25 cellular contexts compared by ENCODE assay signal in genomic region chr10:55509168-55509567, GRCh38.
A peak's percentile ranks its signal among the peaks of the same experiment; 100 is the strongest.
DNase-seq lines count a peak whose midpoint lies in the region; ATAC-seq and TF ChIP-seq lines count a peak whose summit lies in the region.
"Had no signal": no experiment of that assay in that cellular context is flagged by ENCODE, and none has a peak within 500 bp of the region (broad histone marks: within the 10 kb centered on the region; RNA-seq: fewer than 3 reads in every experiment).

No MANE protein-coding gene starts in this region.

- CTCF ChIA-PET in WTC11 (lab: Charles Lee): no interaction called here

- H3K4me3 ChIP-seq in parathyroid adenoma (ENCODE audit: low read depth, low read length): no peak overlapping the region
- H3K4me3 ChIP-seq: BLaER1 treated with 17β-estradiol and CSF1 and Interleukin-3, amounts not matched to agents 10 nM and 100 nM; GM12878; prostate gland; upper lobe of right lung had no signal

- H3K36me3 ChIP-seq in KOPT-K1 (ENCODE audit: insufficient read depth, low read length) (no peaks in the 10 kb centered on the region), parathyroid adenoma (ENCODE audit: control insufficient read depth, insufficient read depth, low read length) (no peaks in the 10 kb centered on the region)
- H3K36me3 ChIP-seq: BLaER1 treated with 17β-estradiol and CSF1 and Interleukin-3, amounts not matched to agents 10 nM and 100 nM; prostate gland; upper lobe of right lung had no signal

- ATAC-seq in GM18867 (IDR thresholded peaks at IDR 0.05; ENCODE audit: unreplicated experiment) (peak; percentile 60), WTC11 (no peak)
- ATAC-seq: GM12878; left cardiac atrium; stimulated activated naive CD8-positive, alpha-beta T cell treated with anti-CD3 and anti-CD28 coated beads, Interleukin-15, amount 100 ng/mL, for 72 hours; T-cell; upper lobe of right lung had no signal

- no peak overlapping the region for H2AFZ ChIP-seq in parathyroid adenoma

- no peak overlapping the region for H3K4me3 Mint-ChIP-seq in WTC11
- H3K4me3 Mint-ChIP-seq: mesothelial cell of epicardium; nephron progenitor cell; stimulated activated naive CD8-positive, alpha-beta T cell treated with anti-CD3 and anti-CD28 coated beads, Interleukin-15, amount 100 ng/mL, for 72 hours; T-cell had no signal

- DNase-seq in RPMI7951 (ENCODE audit: low read depth) (peak; percentile 19), NK-92 (lab: John Stamatoyannopoulos, UW; ENCODE audit: unreplicated experiment) (no peak), WTC11 (ENCODE audit: low spot score) (no peak), HK-2 (ENCODE audit: unreplicated experiment) (no peak)
- no peak for DNase-seq in activated CD4-positive, CD25-positive, alpha-beta regulatory T cell treated with anti-CD3 and anti-CD28 coated beads, Interleukin-2, amount 50 U/mL, for 72 hours
- DNase-seq: activated CD4-positive, alpha-beta T cell treated with anti-CD3 and anti-CD28 coated beads, Interleukin-2, amount 50 U/mL, for 1 hour; activated CD8-positive, alpha-beta memory T cell treated with anti-CD3 and anti-CD28 coated beads, Interleukin-2, amount 50 U/mL, for 4 hours; activated effector memory CD4-positive, alpha-beta T cell treated with Interleukin-2 at 50 U/mL for 16 hours; DMS 273 treated with DMSO at 0.1 percent for 48 hours; GF-D8; left cardiac atrium; nephron progenitor cell; small intestine; stimulated activated CD4-positive, alpha-beta T cell treated with anti-CD3 and anti-CD28 coated beads, Interleukin-4, amount 100 ng/mL, for 1 hour; stimulated activated naive CD8-positive, alpha-beta T cell treated with anti-CD3 and anti-CD28 coated beads, Interleukin-15, amount 100 ng/mL, for 72 hours; T-cell; upper lobe of right lung had no signal

- H3K79me2 ChIP-seq in parathyroid adenoma: no peaks in the 10 kb centered on the region

- H3K27ac Mint-ChIP-seq in WTC11: no peak overlapping the region
- H3K27ac Mint-ChIP-seq: mesothelial cell of epicardium; nephron progenitor cell; stimulated activated naive CD8-positive, alpha-beta T cell treated with anti-CD3 and anti-CD28 coated beads, Interleukin-15, amount 100 ng/mL, for 72 hours; T-cell had no signal

- H3K4me1 Mint-ChIP-seq in WTC11: no peaks in the 10 kb centered on the region
- H3K4me1 Mint-ChIP-seq: stimulated activated naive CD8-positive, alpha-beta T cell treated with anti-CD3 and anti-CD28 coated beads, Interleukin-15, amount 100 ng/mL, for 72 hours; T-cell had no signal

- H3K27me3 Mint-ChIP-seq in WTC11 (ENCODE audit: low read depth): no peaks in the 10 kb centered on the region; the same call in 1 of the 2 replicates
- H3K27me3 Mint-ChIP-seq: stimulated activated naive CD8-positive, alpha-beta T cell treated with anti-CD3 and anti-CD28 coated beads, Interleukin-15, amount 100 ng/mL, for 72 hours; T-cell had no signal

- no peaks in the 10 kb centered on the region for H3K4me1 ChIP-seq in parathyroid adenoma
- H3K4me1 ChIP-seq: BLaER1 treated with 17β-estradiol and CSF1 and Interleukin-3, amounts not matched to agents 10 nM and 100 nM; prostate gland; upper lobe of right lung had no signal

- H3K9me3 Mint-ChIP-seq in WTC11: no peaks in the 10 kb centered on the region
- H3K9me3 Mint-ChIP-seq: mesothelial cell of epicardium, nephron progenitor cell had no signal

- no peaks in the 10 kb centered on the region for H3K27me3 ChIP-seq in parathyroid adenoma (ENCODE audit: control insufficient read depth, insufficient read depth, low read length)
- H3K27me3 ChIP-seq: BLaER1 treated with 17β-estradiol and CSF1 and Interleukin-3, amounts not matched to agents 10 nM and 100 nM; upper lobe of right lung had no signal

- peak overlapping the region; percentile 10 for H3K4me2 ChIP-seq in parathyroid adenoma (ENCODE audit: low read length)
- H3K4me2 ChIP-seq: BLaER1 treated with 17β-estradiol and CSF1 and Interleukin-3, amounts not matched to agents 10 nM and 100 nM had no signal

- no peaks in the 10 kb centered on the region for H3K36me3 Mint-ChIP-seq in WTC11
- H3K36me3 Mint-ChIP-seq: T-cell had no signal

- TF ChIP-seq CTCF in parathyroid adenoma (IDR thresholded peaks at IDR 0.05) (no peak), WTC11 (IDR thresholded peaks at IDR 0.05) (no peak)

- H3K9me3 ChIP-seq in KOPT-K1 (ENCODE audit: insufficient read depth, low read length, poor library complexity, severe bottlenecking): no peaks in the 10 kb centered on the region
- no peaks in the 10 kb centered on the region for H3K9me3 ChIP-seq in parathyroid adenoma (ENCODE audit: control insufficient read depth, low read length)
- H3K9me3 ChIP-seq: BLaER1 treated with 17β-estradiol and CSF1 and Interleukin-3, amounts not matched to agents 10 nM and 100 nM; prostate gland; upper lobe of right lung had no signal

- H3K9ac ChIP-seq in parathyroid adenoma: no peak overlapping the region
- H3K9ac ChIP-seq: BLaER1 treated with 17β-estradiol and CSF1 and Interleukin-3, amounts not matched to agents 10 nM and 100 nM had no signal

- POLR2A ChIA-PET in WTC11 (lab: Charles Lee): no interaction called here

- peak overlapping the region; percentile 31 for H3K27ac ChIP-seq in KOPT-K1 (ENCODE audit: low read depth, low read length, poor library complexity, severe bottlenecking)
- no peak overlapping the region for H3K27ac ChIP-seq in parathyroid adenoma
- H3K27ac ChIP-seq: BLaER1 treated with 17β-estradiol and CSF1 and Interleukin-3, amounts not matched to agents 10 nM and 100 nM; prostate gland; RWPE1; upper lobe of right lung had no signal

TF ChIP-seq in WTC11, 78 proteins besides CTCF, POLR2A, EP300 and RAD21 (continues in another document):
- TF ChIP-seq, protein P1, sequence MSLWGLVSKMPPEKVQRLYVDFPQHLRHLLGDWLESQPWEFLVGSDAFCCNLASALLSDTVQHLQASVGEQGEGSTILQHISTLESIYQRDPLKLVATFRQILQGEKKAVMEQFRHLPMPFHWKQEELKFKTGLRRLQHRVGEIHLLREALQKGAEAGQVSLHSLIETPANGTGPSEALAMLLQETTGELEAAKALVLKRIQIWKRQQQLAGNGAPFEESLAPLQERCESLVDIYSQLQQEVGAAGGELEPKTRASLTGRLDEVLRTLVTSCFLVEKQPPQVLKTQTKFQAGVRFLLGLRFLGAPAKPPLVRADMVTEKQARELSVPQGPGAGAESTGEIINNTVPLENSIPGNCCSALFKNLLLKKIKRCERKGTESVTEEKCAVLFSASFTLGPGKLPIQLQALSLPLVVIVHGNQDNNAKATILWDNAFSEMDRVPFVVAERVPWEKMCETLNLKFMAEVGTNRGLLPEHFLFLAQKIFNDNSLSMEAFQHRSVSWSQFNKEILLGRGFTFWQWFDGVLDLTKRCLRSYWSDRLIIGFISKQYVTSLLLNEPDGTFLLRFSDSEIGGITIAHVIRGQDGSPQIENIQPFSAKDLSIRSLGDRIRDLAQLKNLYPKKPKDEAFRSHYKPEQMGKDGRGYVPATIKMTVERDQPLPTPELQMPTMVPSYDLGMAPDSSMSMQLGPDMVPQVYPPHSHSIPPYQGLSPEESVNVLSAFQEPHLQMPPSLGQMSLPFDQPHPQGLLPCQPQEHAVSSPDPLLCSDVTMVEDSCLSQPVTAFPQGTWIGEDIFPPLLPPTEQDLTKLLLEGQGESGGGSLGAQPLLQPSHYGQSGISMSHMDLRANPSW (CRISPR knock-in tag; conservative IDR thresholded peaks at IDR 0.05; ENCODE audit: low read depth): no peak
- TF ChIP-seq ZNF512 (CRISPR knock-in tag; IDR thresholded peaks at IDR 0.05; ENCODE audit: borderline replicate concordance) (no peak), ZNF532 (CRISPR knock-in tag; IDR thresholded peaks at IDR 0.05; ENCODE audit: borderline replicate concordance) (no peak), SMAD4 (CRISPR knock-in tag; IDR thresholded peaks at IDR 0.05) (no peak)
